1 cellular context compared by ENCODE assay signal in the genomic region with DNA sequence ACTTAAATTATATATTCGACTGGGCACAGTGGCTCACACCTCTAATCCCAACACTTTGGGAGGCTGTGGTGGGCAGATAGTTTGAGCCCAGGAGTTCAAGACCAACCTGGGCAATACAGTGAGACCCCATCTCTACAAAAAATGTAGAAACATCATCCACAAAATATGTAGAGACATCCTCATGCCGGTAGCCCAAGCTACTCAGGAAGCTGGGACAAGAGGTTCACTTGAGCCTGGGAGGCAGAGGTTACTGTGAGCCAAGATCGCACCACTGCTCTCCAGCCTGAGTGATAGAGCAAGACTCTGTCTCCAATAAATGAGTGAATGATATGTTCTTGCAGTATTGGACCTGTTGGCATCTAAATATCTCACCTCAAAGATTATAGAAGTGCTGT.
TF ChIP-seq lines count a peak whose summit lies in the region.

No MANE protein-coding gene starts in this region.

TF ChIP-seq in IMR-90, 13 proteins besides CTCF, POLR2A, EP300 and RAD21 (continued from another document):
- TF ChIP-seq, protein P1, sequence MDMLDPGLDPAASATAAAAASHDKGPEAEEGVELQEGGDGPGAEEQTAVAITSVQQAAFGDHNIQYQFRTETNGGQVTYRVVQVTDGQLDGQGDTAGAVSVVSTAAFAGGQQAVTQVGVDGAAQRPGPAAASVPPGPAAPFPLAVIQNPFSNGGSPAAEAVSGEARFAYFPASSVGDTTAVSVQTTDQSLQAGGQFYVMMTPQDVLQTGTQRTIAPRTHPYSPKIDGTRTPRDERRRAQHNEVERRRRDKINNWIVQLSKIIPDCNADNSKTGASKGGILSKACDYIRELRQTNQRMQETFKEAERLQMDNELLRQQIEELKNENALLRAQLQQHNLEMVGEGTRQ (IDR thresholded peaks at IDR 0.05; ENCODE audit: low read depth, low read length) = no peak
- TF ChIP-seq NFE2L2 (IDR thresholded peaks at IDR 0.05; ENCODE audit: low read depth, low read length) (no peak), RFX5 (IDR thresholded peaks at IDR 0.05; ENCODE audit: low read depth, low read length) (no peak), CHD1 (IDR thresholded peaks at IDR 0.05; ENCODE audit: low read depth, low read length) (no peak), SMC3 (IDR thresholded peaks at IDR 0.05; ENCODE audit: low read depth, low read length) (no peak), FOS (IDR thresholded peaks at IDR 0.05; ENCODE audit: low read depth, low read length) (no peak), MXI1 (IDR thresholded peaks at IDR 0.05; ENCODE audit: borderline replicate concordance, low read depth, low read length) (no peak), CEBPB (IDR thresholded peaks at IDR 0.05; ENCODE audit: low read depth, low read length) (no peak)
TF ChIP-seq in IMR-90: peak in this region for 0.
